24 cellular contexts compared by ENCODE assay signal in the genomic region with DNA sequence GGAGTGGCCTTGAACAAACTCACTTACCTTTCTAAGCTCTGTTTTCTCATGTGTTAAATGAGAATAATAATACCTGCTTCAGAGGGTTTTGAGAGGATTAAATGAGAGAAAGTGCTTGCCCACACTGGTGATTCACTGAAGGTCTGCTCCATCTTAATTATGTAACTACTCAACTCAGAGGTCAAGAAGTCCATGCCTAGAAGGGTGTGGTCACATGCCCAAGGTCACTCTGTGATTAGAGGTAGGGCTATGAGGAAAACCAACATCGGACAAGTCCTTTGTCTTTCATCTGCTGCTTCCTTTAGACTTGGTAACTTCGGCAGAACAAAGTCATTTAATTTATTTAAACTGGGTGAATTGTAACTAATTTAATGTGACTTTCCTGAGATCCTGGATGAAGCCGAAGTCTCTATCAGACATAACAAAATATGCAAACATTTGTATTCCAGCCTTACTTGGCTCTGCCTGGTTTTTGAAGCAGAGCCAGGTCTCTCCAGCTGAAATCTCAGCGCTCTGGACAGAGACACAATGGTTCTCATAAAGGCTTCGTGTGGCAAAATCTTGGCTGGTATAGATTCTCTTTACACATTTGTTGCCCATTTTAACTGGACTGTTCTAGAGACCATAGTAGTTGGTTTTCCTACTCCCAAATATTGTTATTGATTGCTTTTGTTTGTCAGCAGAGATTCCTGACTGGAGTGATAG. TPM values are rescaled to one million over a fixed set of nuclear protein-coding genes. Genes with fewer than 3 reads are reported as not detected.
"Had no signal": no experiment of that assay in that cellular context is flagged by ENCODE, and none has a peak within 500 bp of the region (broad histone marks: within the 10 kb centered on the region; RNA-seq: fewer than 3 reads in every experiment).

No MANE protein-coding gene starts in this region.

- H3K27me3 ChIP-seq: ascending aorta, body of pancreas had no signal

- DNase-seq: activated CD4-positive, alpha-beta T cell treated with anti-CD3 and anti-CD28 coated beads for 48 hours; activated CD4-positive, alpha-beta T cell treated with anti-CD3 and anti-CD28 coated beads, Interleukin-2, amount 50 U/mL, for 48 hours; activated CD4-positive, CD25-positive, alpha-beta regulatory T cell treated with anti-CD3 and anti-CD28 coated beads, Interleukin-2, amount 50 U/mL, for 72 hours; activated CD8-positive, alpha-beta memory T cell treated with anti-CD3 and anti-CD28 coated beads, Interleukin-2, amount 10 ng/mL, durations not matched to agents 7 days and 5 days; activated effector memory CD4-positive, alpha-beta T cell treated with anti-CD3 and anti-CD28 coated beads, Interleukin-2, amount 50 U/mL, for 16 hours; activated naive CD4-positive, alpha-beta T cell treated with Interleukin-2 at 50 U/mL for 16 hours; activated naive CD8-positive, alpha-beta T cell treated with anti-CD3 and anti-CD28 coated beads, Interleukin-2, amount 50 U/mL, for 24 hours; activated T-cell treated with anti-CD3 and anti-CD28 coated beads, Interleukin-2, amount 50 U/mL, for 24 hours; amniotic stem cell; MM.1S; NCI-H1105; NCI-H1436; NCI-H187; NCI-H2081; NCI-H510A treated with DMSO at 0.1 percent for 48 hours; NCI-H69; NK-92 treated with Interleukin-12 subunit alpha and Interleukin-12 subunit beta, amount 100 ng/mL, for 24 hours; OCI-M1; RPMI8226; SW 1271; T-helper 9 cell had no signal

- H3K36me3 ChIP-seq: ascending aorta had no signal

- H3K9me3 ChIP-seq: ascending aorta, body of pancreas had no signal

- H3K4me3 ChIP-seq: ascending aorta, body of pancreas had no signal

- H3K27ac ChIP-seq: ascending aorta had no signal

RNA-seq across cellular contexts. Expression of a gene that starts 3.0 kb away (rescaled TPM):
- total RNA-seq: activated T-helper 1 cell treated with anti-CD3 and anti-CD28 coated beads, Interleukin-12 subunit alpha, Interleukin-12 subunit beta, Interleukin-2, Interleukin-4 antibody, amounts not matched to agents 30 ng/mL and 10 ng/mL and 1 ng/mL, durations not matched to agents 14 hours and 24 hours and 36 hours had no signal
